In the genomic region with DNA sequence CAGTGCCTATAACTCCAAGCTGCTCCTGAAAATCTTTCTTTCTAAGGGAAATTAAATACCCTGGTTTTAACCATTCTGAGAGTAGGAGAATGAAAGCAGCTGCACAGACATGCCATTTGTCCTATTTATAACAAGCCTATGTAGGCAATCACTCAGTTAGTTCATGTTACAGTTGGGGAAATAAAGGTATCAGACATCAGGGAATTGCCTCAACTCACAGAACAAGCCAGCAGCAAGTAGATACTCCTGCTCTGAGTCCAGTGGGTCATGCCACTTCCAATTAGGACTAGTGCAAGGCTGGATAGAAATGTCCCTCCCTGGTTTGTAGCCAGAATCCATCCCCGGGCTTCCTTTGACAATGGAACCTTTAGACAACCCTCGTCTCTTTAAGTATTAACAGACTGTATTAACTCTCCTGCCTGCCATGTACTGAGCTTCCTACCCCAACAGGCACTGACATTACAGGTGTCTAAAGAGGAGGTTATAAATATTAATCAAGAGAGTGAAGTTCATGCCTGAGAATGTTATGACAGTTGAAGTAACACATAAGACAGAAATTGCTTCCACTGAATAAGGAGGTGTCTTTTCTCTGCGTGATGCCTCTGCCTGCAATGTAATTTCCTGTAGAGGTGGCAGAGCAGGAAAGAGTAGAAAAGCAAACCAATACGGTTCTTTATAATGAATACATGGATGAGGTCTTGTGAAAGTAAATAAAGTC, we compare ENCODE assay signal across 21 cellular contexts.
"Had no signal": no experiment of that assay in that cellular context is flagged by ENCODE, and none has a peak within 500 bp of the region (broad histone marks: within the 10 kb centered on the region; RNA-seq: fewer than 3 reads in every experiment).

No MANE protein-coding gene starts in this region.

- H3K36me3 ChIP-seq: thyroid gland had no signal

- H3K4me3 ChIP-seq: lung, thyroid gland had no signal

- ATAC-seq: activated T-cell treated with anti-CD3 and anti-CD28 coated beads, Interleukin-2, amount 50 U/mL, for 4 hours; left lobe of liver; natural killer cell treated with Interleukin-12 subunit alpha and Interleukin-12 subunit beta and Interleukin-15 and Interleukin-18, amount 100 ng/mL, for 72 hours had no signal

- H3K4me3 Mint-ChIP-seq: activated naive CD8-positive, alpha-beta T cell treated with anti-CD3 and anti-CD28 coated beads for 36 hours; activated T-cell treated with anti-CD3 and anti-CD28 coated beads, Interleukin-2, amount 50 U/mL, for 4 hours; immature natural killer cell; natural killer cell treated with Interleukin-12 subunit alpha and Interleukin-12 subunit beta and Interleukin-15 and Interleukin-18, amount 100 ng/mL, for 72 hours; stimulated activated naive CD8-positive, alpha-beta T cell treated with anti-CD3 and anti-CD28 coated beads, Interleukin-15, Interleukin-2, amounts not matched to agents 100 ng/mL and 50 ng/mL, for 24 hours; T-helper 1 cell treated with Interleukin-12 subunit alpha and Interleukin-12 subunit beta and Interleukin-4 antibody, amounts not matched to agents 30 μg/mL and 1 μg/mL, for 36 hours had no signal

- H3K9me3 ChIP-seq: thyroid gland had no signal

- H3K27ac ChIP-seq: thyroid gland had no signal

- H3K27me3 ChIP-seq: thyroid gland had no signal

- FAIRE-seq: endometrium had no signal

- H3K36me3 Mint-ChIP-seq: activated naive CD8-positive, alpha-beta T cell treated with anti-CD3 and anti-CD28 coated beads for 36 hours; immature natural killer cell; natural killer cell treated with Interleukin-12 subunit alpha and Interleukin-12 subunit beta and Interleukin-15 and Interleukin-18, amount 100 ng/mL, for 72 hours had no signal

- H3K4me1 Mint-ChIP-seq: activated naive CD8-positive, alpha-beta T cell treated with anti-CD3 and anti-CD28 coated beads for 36 hours; immature natural killer cell had no signal

- H3K9me3 Mint-ChIP-seq: activated T-cell treated with anti-CD3 and anti-CD28 coated beads, Interleukin-2, amount 50 U/mL, for 4 hours; natural killer cell treated with Interleukin-12 subunit alpha and Interleukin-12 subunit beta and Interleukin-15 and Interleukin-18, amount 100 ng/mL, for 72 hours; stimulated activated naive CD8-positive, alpha-beta T cell treated with anti-CD3 and anti-CD28 coated beads, Interleukin-15, Interleukin-2, amounts not matched to agents 100 ng/mL and 50 ng/mL, for 24 hours; T-helper 1 cell treated with Interleukin-12 subunit alpha and Interleukin-12 subunit beta and Interleukin-4 antibody, amounts not matched to agents 30 μg/mL and 1 μg/mL, for 36 hours had no signal

- DNase-seq: activated CD4-positive, alpha-beta T cell treated with anti-CD3 and anti-CD28 coated beads for 4 hours; activated CD4-positive, alpha-beta T cell treated with anti-CD3 and anti-CD28 coated beads, Interleukin-2, amount 50 U/mL, for 48 hours; activated CD4-positive, CD25-positive, alpha-beta regulatory T cell; activated CD8-positive, alpha-beta memory T cell treated with anti-CD3 and anti-CD28 coated beads, Interleukin-2, amount 50 U/mL, for 48 hours; activated naive CD4-positive, alpha-beta T cell treated with Interleukin-2 at 50 U/mL for 16 hours; activated naive CD8-positive, alpha-beta T cell treated with anti-CD3 and anti-CD28 coated beads for 36 hours; activated T-cell treated with anti-CD3 and anti-CD28 coated beads, Interleukin-2, amount 50 U/mL, for 4 hours; amygdala; erythroblast; immature natural killer cell; posterior cingulate gyrus; stimulated activated CD4-positive, alpha-beta T cell treated with anti-CD3 and anti-CD28 coated beads, Interleukin-12 subunit alpha, Interleukin-12 subunit beta, amount 100 ng/mL, for 4 hours; substantia nigra; T1000; thyroid gland had no signal

- H3K27ac Mint-ChIP-seq: activated naive CD8-positive, alpha-beta T cell treated with anti-CD3 and anti-CD28 coated beads for 36 hours; immature natural killer cell; natural killer cell treated with Interleukin-12 subunit alpha and Interleukin-12 subunit beta and Interleukin-15 and Interleukin-18, amount 100 ng/mL, for 72 hours; stimulated activated naive CD8-positive, alpha-beta T cell treated with anti-CD3 and anti-CD28 coated beads, Interleukin-15, Interleukin-2, amounts not matched to agents 100 ng/mL and 50 ng/mL, for 24 hours; T-helper 1 cell treated with Interleukin-12 subunit alpha and Interleukin-12 subunit beta and Interleukin-4 antibody, amounts not matched to agents 30 μg/mL and 1 μg/mL, for 36 hours had no signal
